In the genomic region with DNA sequence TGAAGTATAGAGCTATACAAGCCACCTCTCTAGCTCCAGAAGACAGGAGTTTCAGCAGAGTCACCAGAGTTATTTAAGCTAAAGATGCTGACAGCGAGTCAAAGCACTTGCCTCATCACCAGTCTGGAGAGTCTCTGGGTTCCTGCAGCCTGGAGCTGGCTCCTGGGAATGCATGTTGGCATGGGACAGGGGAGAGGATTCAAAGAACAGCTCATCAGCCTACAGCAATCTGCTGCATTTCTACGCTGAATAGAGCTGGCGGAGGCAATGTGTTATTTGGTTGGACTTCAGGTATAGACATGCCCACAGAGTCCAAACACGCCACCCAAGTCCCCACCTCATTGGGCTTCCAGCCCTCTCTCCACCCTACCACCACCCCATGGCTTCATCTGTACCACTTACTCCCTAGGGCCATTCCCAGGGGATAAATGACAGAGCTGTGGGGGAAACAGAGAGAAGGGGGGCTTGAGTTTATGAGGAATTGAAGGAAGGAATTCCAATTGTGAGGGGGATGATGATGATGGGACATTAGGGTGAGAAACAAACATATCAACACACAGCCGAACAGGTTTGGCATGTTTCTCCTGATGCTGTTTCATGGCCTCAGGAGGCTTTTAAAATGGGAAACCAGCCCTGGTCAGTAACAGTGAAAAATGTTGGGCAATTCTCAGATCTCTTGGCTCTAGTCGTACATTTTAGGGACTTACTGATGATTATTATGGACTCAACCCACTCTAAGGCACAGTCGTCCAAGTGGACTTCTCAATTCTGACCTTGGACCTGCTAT, we compare ENCODE assay signal across 2 cellular contexts.
TF ChIP-seq lines count a peak whose summit lies in the region.

No MANE protein-coding gene starts in this region.

TF ChIP-seq in SK-N-SH treated with all-trans-retinoic acid at 6 μM for 48 hours, 23 proteins besides CTCF, POLR2A, EP300 and RAD21 (continued from another document):
- no peak for TF ChIP-seq TOX (CRISPR knock-in tag; IDR thresholded peaks at IDR 0.05; ENCODE audit: borderline replicate concordance)
- TF ChIP-seq RARB (CRISPR knock-in tag; IDR thresholded peaks at IDR 0.05), result no peak
- TF ChIP-seq, protein P1, sequence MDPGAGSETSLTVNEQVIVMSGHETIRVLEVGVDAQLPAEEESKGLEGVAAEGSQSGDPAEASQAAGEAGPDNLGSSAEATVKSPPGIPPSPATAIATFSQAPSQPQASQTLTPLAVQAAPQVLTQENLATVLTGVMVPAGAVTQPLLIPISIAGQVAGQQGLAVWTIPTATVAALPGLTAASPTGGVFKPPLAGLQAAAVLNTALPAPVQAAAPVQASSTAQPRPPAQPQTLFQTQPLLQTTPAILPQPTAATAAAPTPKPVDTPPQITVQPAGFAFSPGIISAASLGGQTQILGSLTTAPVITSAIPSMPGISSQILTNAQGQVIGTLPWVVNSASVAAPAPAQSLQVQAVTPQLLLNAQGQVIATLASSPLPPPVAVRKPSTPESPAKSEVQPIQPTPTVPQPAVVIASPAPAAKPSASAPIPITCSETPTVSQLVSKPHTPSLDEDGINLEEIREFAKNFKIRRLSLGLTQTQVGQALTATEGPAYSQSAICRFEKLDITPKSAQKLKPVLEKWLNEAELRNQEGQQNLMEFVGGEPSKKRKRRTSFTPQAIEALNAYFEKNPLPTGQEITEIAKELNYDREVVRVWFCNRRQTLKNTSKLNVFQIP (CRISPR knock-in tag; IDR thresholded peaks at IDR 0.05; ENCODE audit: borderline replicate concordance, low read depth), result no peak
- 0 out of 2 replicates have a peak, but pooled peaks have one; percentile 5 for TF ChIP-seq ZNF8 (CRISPR knock-in tag; IDR thresholded peaks at IDR 0.05)
- TF ChIP-seq ZNF70 (CRISPR knock-in tag; IDR thresholded peaks at IDR 0.05), result no peak
- TF ChIP-seq, protein P2, sequence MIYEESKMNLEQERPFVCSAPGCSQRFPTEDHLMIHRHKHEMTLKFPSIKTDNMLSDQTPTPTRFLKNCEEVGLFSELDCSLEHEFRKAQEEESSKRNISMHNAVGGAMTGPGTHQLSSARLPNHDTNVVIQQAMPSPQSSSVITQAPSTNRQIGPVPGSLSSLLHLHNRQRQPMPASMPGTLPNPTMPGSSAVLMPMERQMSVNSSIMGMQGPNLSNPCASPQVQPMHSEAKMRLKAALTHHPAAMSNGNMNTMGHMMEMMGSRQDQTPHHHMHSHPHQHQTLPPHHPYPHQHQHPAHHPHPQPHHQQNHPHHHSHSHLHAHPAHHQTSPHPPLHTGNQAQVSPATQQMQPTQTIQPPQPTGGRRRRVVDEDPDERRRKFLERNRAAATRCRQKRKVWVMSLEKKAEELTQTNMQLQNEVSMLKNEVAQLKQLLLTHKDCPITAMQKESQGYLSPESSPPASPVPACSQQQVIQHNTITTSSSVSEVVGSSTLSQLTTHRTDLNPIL (CRISPR knock-in tag; IDR thresholded peaks at IDR 0.05; ENCODE audit: low read depth), result no peak
- no peak for TF ChIP-seq CSDC2 (CRISPR knock-in tag; IDR thresholded peaks at IDR 0.05)

TF ChIP-seq in SK-N-SH, 30 proteins besides CTCF, POLR2A, EP300 and RAD21:
- TF ChIP-seq, protein P3, sequence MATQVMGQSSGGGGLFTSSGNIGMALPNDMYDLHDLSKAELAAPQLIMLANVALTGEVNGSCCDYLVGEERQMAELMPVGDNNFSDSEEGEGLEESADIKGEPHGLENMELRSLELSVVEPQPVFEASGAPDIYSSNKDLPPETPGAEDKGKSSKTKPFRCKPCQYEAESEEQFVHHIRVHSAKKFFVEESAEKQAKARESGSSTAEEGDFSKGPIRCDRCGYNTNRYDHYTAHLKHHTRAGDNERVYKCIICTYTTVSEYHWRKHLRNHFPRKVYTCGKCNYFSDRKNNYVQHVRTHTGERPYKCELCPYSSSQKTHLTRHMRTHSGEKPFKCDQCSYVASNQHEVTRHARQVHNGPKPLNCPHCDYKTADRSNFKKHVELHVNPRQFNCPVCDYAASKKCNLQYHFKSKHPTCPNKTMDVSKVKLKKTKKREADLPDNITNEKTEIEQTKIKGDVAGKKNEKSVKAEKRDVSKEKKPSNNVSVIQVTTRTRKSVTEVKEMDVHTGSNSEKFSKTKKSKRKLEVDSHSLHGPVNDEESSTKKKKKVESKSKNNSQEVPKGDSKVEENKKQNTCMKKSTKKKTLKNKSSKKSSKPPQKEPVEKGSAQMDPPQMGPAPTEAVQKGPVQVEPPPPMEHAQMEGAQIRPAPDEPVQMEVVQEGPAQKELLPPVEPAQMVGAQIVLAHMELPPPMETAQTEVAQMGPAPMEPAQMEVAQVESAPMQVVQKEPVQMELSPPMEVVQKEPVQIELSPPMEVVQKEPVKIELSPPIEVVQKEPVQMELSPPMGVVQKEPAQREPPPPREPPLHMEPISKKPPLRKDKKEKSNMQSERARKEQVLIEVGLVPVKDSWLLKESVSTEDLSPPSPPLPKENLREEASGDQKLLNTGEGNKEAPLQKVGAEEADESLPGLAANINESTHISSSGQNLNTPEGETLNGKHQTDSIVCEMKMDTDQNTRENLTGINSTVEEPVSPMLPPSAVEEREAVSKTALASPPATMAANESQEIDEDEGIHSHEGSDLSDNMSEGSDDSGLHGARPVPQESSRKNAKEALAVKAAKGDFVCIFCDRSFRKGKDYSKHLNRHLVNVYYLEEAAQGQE (IDR thresholded peaks at IDR 0.05; ENCODE audit: low read depth, low read length), result no peak
- TF ChIP-seq FOXJ3 (CRISPR knock-in tag; IDR thresholded peaks at IDR 0.05) (no peak), ELF1 (IDR thresholded peaks at IDR 0.05) (no peak), NRF1 (IDR thresholded peaks at IDR 0.05; ENCODE audit: low read depth, low read length) (no peak), MXI1 (IDR thresholded peaks at IDR 0.05; ENCODE audit: low read depth, low read length) (no peak), TAF1 (IDR thresholded peaks at IDR 0.05; ENCODE audit: borderline replicate concordance, low read depth, low read length) (no peak), POLR2AphosphoS5 (IDR thresholded peaks at IDR 0.05; ENCODE audit: low read depth, low read length) (no peak), EZH2phosphoT487 (IDR thresholded peaks at IDR 0.05; ENCODE audit: borderline replicate concordance, low read depth) (no peak), FOXM1 (IDR thresholded peaks at IDR 0.05; ENCODE audit: low read depth) (no peak), RFX5 (IDR thresholded peaks at IDR 0.05; ENCODE audit: low read length) (no peak), SMC3 (IDR thresholded peaks at IDR 0.05; ENCODE audit: low read depth, low read length) (no peak), SIN3A (IDR thresholded peaks at IDR 0.05; ENCODE audit: borderline replicate concordance, low read depth, low read length) (no peak), TEAD4 (IDR thresholded peaks at IDR 0.05; ENCODE audit: borderline replicate concordance, insufficient read depth) (no peak), YY1 (IDR thresholded peaks at IDR 0.05; ENCODE audit: low read depth) (no peak), RCOR1 (IDR thresholded peaks at IDR 0.05; ENCODE audit: low read length) (no peak), MEF2A (IDR thresholded peaks at IDR 0.05; ENCODE audit: borderline replicate concordance, low read depth) (no peak)
- TF ChIP-seq, protein P4, sequence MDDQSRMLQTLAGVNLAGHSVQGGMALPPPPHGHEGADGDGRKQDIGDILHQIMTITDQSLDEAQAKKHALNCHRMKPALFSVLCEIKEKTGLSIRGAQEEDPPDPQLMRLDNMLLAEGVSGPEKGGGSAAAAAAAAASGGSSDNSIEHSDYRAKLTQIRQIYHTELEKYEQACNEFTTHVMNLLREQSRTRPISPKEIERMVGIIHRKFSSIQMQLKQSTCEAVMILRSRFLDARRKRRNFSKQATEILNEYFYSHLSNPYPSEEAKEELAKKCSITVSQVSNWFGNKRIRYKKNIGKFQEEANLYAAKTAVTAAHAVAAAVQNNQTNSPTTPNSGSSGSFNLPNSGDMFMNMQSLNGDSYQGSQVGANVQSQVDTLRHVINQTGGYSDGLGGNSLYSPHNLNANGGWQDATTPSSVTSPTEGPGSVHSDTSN (IDR thresholded peaks at IDR 0.05), result no peak
- TF ChIP-seq, protein P5, sequence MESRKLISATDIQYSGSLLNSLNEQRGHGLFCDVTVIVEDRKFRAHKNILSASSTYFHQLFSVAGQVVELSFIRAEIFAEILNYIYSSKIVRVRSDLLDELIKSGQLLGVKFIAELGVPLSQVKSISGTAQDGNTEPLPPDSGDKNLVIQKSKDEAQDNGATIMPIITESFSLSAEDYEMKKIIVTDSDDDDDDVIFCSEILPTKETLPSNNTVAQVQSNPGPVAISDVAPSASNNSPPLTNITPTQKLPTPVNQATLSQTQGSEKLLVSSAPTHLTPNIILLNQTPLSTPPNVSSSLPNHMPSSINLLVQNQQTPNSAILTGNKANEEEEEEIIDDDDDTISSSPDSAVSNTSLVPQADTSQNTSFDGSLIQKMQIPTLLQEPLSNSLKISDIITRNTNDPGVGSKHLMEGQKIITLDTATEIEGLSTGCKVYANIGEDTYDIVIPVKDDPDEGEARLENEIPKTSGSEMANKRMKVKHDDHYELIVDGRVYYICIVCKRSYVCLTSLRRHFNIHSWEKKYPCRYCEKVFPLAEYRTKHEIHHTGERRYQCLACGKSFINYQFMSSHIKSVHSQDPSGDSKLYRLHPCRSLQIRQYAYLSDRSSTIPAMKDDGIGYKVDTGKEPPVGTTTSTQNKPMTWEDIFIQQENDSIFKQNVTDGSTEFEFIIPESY (IDR thresholded peaks at IDR 0.05; ENCODE audit: borderline replicate concordance, low read depth), result no peak
- TF ChIP-seq, protein P6, sequence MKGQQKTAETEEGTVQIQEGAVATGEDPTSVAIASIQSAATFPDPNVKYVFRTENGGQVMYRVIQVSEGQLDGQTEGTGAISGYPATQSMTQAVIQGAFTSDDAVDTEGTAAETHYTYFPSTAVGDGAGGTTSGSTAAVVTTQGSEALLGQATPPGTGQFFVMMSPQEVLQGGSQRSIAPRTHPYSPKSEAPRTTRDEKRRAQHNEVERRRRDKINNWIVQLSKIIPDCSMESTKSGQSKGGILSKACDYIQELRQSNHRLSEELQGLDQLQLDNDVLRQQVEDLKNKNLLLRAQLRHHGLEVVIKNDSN (IDR thresholded peaks at IDR 0.05; ENCODE audit: borderline replicate concordance, low read depth), result no peak
TF ChIP-seq in SK-N-SH: peak in this region for 0.
